8 cellular contexts compared by ENCODE assay signal in genomic region chr22:46069518-46070214, GRCh38.
A peak's percentile ranks its signal among the peaks of the same experiment; 100 is the strongest.
DNase-seq lines count a peak whose midpoint lies in the region; ATAC-seq and TF ChIP-seq lines count a peak whose summit lies in the region.

No MANE protein-coding gene starts in this region.

- DNase-seq in NCI-H510A treated with DMSO at 0.1 percent for 48 hours (lab: John Stamatoyannopoulos, UW) = peak; percentile 84
- DNase-seq in NCI-H510A (lab: John Stamatoyannopoulos, UW) = no peak
- peak; percentile 98 for DNase-seq in NCI-H1694 (lab: John Stamatoyannopoulos, UW)
- DNase-seq in epithelial cell of prostate (ENCODE audit: low read depth, low spot score) = no peak
- DNase-seq in mucosa of descending colon = peak; percentile 90 to 97 (median 92)
- peak; percentile 92 for DNase-seq in testis
- no peak for DNase-seq in germinal center (ENCODE audit: low spot score)

- WGBS in testis, 2 donors = 1% methylated on average over 14 to 24 of the region's 24 CpGs

- peak; percentile 64 for ATAC-seq in mucosa of descending colon

- H3K9me3 ChIP-seq in mucosa of descending colon (no peaks in the 10 kb centered on the region), testis (no peaks in the 10 kb centered on the region)

- H3K4me3 ChIP-seq in WI38 (ENCODE audit: low read depth, low read length) (peak overlapping the region; percentile 72), mucosa of descending colon (peak overlapping the region; percentile 69), testis (peak overlapping the region; percentile 77 to 96)

- TF ChIP-seq POLR2A in testis (IDR thresholded peaks at IDR 0.05) = peak; percentile 27

- TF ChIP-seq CTCF in WI38 (IDR thresholded peaks at IDR 0.05; ENCODE audit: low read depth, low read length) (no peak), mucosa of descending colon (IDR thresholded peaks at IDR 0.05) (no peak), testis (IDR thresholded peaks at IDR 0.05) (no peak)

- intact Hi-C loops in mucosa of descending colon (cut with DNase I, micrococcal nuclease) = loop anchor here in 1 of 2 donors (10.0 kb wide), 1 partner anchor 55 kb away; no protein-coding TSS in a partner anchor
- intact Hi-C loops in testis (cut with DNase I; ENCODE audit: low total_unique reads) = no loop called here

- H3K27me3 ChIP-seq in testis = no peaks in the 10 kb centered on the region

- H3K27ac ChIP-seq in epithelial cell of prostate = peak overlapping the region; percentile 99
- H3K27ac ChIP-seq in testis = peak overlapping the region; percentile 94 to 100

- H3K4me1 ChIP-seq in mucosa of descending colon (ENCODE audit: low read depth) (peaks cover 32% of the 10 kb centered on the region), testis (peaks cover 20% of the 10 kb centered on the region)

- H3K36me3 ChIP-seq in mucosa of descending colon (ENCODE audit: low read depth) (no peaks in the 10 kb centered on the region), testis (ENCODE audit: low read depth, missing control alignments) (no peaks in the 10 kb centered on the region)

Comparison
In these comparisons a context has a peak if more than half of its experiments do, and no peak if none do; other contexts are left out.
1. DNase-seq: peak in NCI-H510A treated with DMSO at 0.1 percent for 48 hours (single experiment), NCI-H1694 (single experiment), mucosa of descending colon (3 of 3) and testis (single experiment); none in NCI-H510A (single experiment), epithelial cell of prostate (single experiment) and germinal center (single experiment).
2. Peak in every context shown above with its lines, with median percentiles within 50 percentile points of each other: H3K4me3 ChIP-seq.